Comparison of ENCODE assay signal across 31 cellular contexts in the genomic region with DNA sequence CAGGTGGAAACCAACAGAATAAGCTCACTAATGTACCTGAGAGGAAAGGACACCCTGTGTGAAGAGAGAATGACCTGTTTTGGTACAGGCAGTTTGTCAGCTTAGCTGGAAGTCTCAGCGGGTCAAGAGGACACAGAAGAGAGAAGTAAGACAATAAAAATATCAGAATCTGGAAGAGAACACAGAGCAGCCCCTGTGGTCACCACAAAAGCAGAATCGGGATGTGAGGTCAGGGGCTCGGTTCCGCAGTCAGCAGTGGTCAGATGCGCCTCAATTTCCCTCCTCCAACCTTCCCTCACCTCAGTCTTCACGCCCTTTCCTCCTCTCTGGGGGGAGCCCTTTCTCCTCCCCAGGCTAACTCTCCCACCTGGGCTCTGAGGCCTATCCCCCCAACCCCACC.
"Had no signal": no experiment of that assay in that cellular context is flagged by ENCODE, and none has a peak within 500 bp of the region (broad histone marks: within the 10 kb centered on the region; RNA-seq: fewer than 3 reads in every experiment).

No MANE protein-coding gene starts in this region.

- H3K4me3 ChIP-seq: breast epithelium, esophagus muscularis mucosa, heart left ventricle, lower lobe of right lung, mucosa of descending colon, pancreas, psoas muscle, smooth muscle cell, stomach, thyroid gland, upper lobe of left lung had no signal

- H3K4me1 Mint-ChIP-seq: activated CD4-positive, alpha-beta T cell treated with anti-CD3 and anti-CD28 coated beads for 36 hours had no signal

- H3K9me3 ChIP-seq: breast epithelium, esophagus muscularis mucosa, heart left ventricle, lower lobe of right lung, mucosa of descending colon, neutrophil, pancreas, psoas muscle, stomach, thyroid gland, upper lobe of left lung had no signal

- H3K27me3 Mint-ChIP-seq: activated CD4-positive, alpha-beta T cell treated with anti-CD3 and anti-CD28 coated beads for 36 hours; stimulated activated memory B cell treated with anti-CD40 and anti-IgM and Interleukin-4, amounts not matched to agents 10 μg/mL and 1 μg/mL and 100 μg/mL, for 72 hours had no signal

- FAIRE-seq: pancreas had no signal

- H3K4me3 Mint-ChIP-seq: activated CD4-positive, alpha-beta T cell treated with anti-CD3 and anti-CD28 coated beads for 36 hours; activated naive CD4-positive, alpha-beta T cell treated with anti-CD3 and anti-CD28 coated beads for 36 hours; activated T-helper 1 cell treated with anti-CD3 and anti-CD28 coated beads, Interleukin-12 subunit alpha, Interleukin-12 subunit beta, Interleukin-2, Interleukin-4 antibody, amounts not matched to agents 30 ng/mL and 10 ng/mL and 1 ng/mL, durations not matched to agents 14 hours and 24 hours and 36 hours; nephron; stimulated activated memory B cell treated with anti-CD40 and anti-IgM and Interleukin-4, amounts not matched to agents 10 μg/mL and 1 μg/mL and 100 μg/mL, for 72 hours; T-helper 2 cell treated with Interferon-gamma antibody and Interleukin-4, amounts not matched to agents 5 μg/mL and 100 μg/mL, for 36 hours had no signal

- H3K27ac ChIP-seq: breast epithelium, foreskin keratinocyte, heart left ventricle, lower lobe of right lung, neutrophil, pancreas, psoas muscle, stomach, thyroid gland, upper lobe of left lung had no signal

- ATAC-seq: activated CD4-positive, alpha-beta T cell treated with anti-CD3 and anti-CD28 coated beads for 36 hours; foreskin keratinocyte; lower lobe of right lung; psoas muscle; stimulated activated memory B cell treated with anti-CD40 and anti-IgM and Interleukin-4, amounts not matched to agents 10 μg/mL and 1 μg/mL and 100 μg/mL, for 72 hours had no signal

- H3K36me3 ChIP-seq: breast epithelium, esophagus muscularis mucosa, heart left ventricle, lower lobe of right lung, neutrophil, pancreas, stomach, thyroid gland, upper lobe of left lung had no signal

- H3K4me2 ChIP-seq: smooth muscle cell had no signal

- H3K4me1 ChIP-seq: breast epithelium, foreskin keratinocyte, heart left ventricle, lower lobe of right lung, pancreas, psoas muscle, thyroid gland, upper lobe of left lung had no signal

- H3K27ac Mint-ChIP-seq: activated CD4-positive, alpha-beta T cell treated with anti-CD3 and anti-CD28 coated beads for 36 hours; activated naive CD4-positive, alpha-beta T cell treated with anti-CD3 and anti-CD28 coated beads for 36 hours; activated T-helper 1 cell treated with anti-CD3 and anti-CD28 coated beads, Interleukin-12 subunit alpha, Interleukin-12 subunit beta, Interleukin-2, Interleukin-4 antibody, amounts not matched to agents 30 ng/mL and 10 ng/mL and 1 ng/mL, durations not matched to agents 14 hours and 24 hours and 36 hours; T-helper 2 cell treated with Interferon-gamma antibody and Interleukin-4, amounts not matched to agents 5 μg/mL and 100 μg/mL, for 36 hours had no signal

- H3K27me3 ChIP-seq: breast epithelium, esophagus muscularis mucosa, foreskin keratinocyte, heart left ventricle, neutrophil, pancreas, stomach, thyroid gland, upper lobe of left lung had no signal

- H3K9me3 Mint-ChIP-seq: activated naive CD4-positive, alpha-beta T cell treated with anti-CD3 and anti-CD28 coated beads for 36 hours; activated T-helper 1 cell treated with anti-CD3 and anti-CD28 coated beads, Interleukin-12 subunit alpha, Interleukin-12 subunit beta, Interleukin-2, Interleukin-4 antibody, amounts not matched to agents 30 ng/mL and 10 ng/mL and 1 ng/mL, durations not matched to agents 14 hours and 24 hours and 36 hours; nephron; stimulated activated memory B cell treated with anti-CD40 and anti-IgM and Interleukin-4, amounts not matched to agents 10 μg/mL and 1 μg/mL and 100 μg/mL, for 72 hours; T-helper 2 cell treated with Interferon-gamma antibody and Interleukin-4, amounts not matched to agents 5 μg/mL and 100 μg/mL, for 36 hours had no signal

- DNase-seq: activated CD4-positive, alpha-beta T cell treated with anti-CD3 and anti-CD28 coated beads for 36 hours; activated CD4-positive, alpha-beta T cell treated with anti-CD3 and anti-CD28 coated beads, Interleukin-2, amount 50 U/mL, for 4 hours; activated CD4-positive, CD25-positive, alpha-beta regulatory T cell; activated CD8-positive, alpha-beta memory T cell treated with anti-CD3 and anti-CD28 coated beads for 24 hours; activated effector memory CD4-positive, alpha-beta T cell treated with anti-CD3 and anti-CD28 coated beads, Interleukin-2, amount 50 U/mL, for 16 hours; activated naive CD4-positive, alpha-beta T cell treated with anti-CD3 and anti-CD28 coated beads for 36 hours; central memory CD4-positive, alpha-beta T cell; dermis blood vessel endothelial cell; effector CD4-positive, alpha-beta T cell; foreskin keratinocyte; heart left ventricle; hypothalamus; lower lobe of right lung; mucosa of descending colon; pancreas; psoas muscle; stimulated activated CD4-positive, alpha-beta T cell treated with anti-CD3 and anti-CD28 coated beads, Interleukin-1b, Interleukin-23, amount 100 ng/mL, for 48 hours; stimulated activated CD4-positive, alpha-beta T cell treated with anti-CD3 and anti-CD28 coated beads, Interleukin-4, amount 100 ng/mL, for 4 hours; stimulated activated CD8-positive, alpha-beta memory T cell treated with anti-CD3 and anti-CD28 coated beads, Interleukin-4, amount 100 ng/mL, for 48 hours; stomach; T-helper 1 cell; thyroid gland; upper lobe of left lung had no signal
